ENCODE assay signal across 28 cellular contexts in the genomic region with DNA sequence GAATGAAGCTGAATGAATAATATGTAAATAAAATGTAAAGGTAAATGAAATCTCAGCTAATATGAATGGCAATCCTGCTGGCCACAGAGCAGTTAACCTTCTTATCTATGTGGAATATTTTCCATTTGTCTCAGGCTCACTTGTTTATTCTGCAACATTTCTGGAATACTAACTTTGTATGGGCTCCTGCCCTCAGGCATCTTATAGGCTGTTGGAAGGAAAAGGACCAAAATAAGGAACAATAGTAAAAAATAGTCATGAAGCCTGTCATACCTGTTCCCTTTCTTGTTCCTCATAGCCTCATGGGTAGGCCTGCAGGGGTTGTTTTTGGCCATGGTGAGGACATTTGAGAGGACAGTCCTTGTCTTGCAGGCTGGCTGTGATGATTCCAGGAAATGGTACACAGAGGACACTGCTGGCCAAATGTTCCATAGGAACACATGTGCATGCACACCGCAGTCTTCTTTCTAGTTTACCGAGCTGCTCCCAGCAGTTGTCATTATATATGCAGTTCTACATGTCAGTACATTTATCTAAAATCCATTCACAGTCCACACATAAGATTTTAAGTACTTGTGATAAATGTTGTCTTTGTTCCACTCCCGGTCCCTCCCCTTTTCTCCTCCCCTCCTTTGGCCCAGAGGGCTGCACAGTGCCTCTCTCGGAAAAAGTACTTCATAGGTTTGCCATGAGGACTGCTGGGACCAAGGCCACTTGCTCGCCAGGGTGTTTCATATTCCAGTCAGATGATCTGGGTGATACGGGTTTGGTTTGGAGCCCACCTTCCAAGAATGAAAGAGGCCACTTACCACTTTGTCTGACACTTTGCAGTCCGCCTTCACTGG. TPM values are rescaled to one million over a fixed set of nuclear protein-coding genes. Genes with fewer than 3 reads are reported as not detected.
DNase-seq lines count a peak whose midpoint lies in the region; ATAC-seq and TF ChIP-seq lines count a peak whose summit lies in the region.
"Had no signal": no experiment of that assay in that cellular context is flagged by ENCODE, and none has a peak within 500 bp of the region (broad histone marks: within the 10 kb centered on the region; RNA-seq: fewer than 3 reads in every experiment).

No MANE protein-coding gene starts in this region.

- H3K4me1 ChIP-seq in breast epithelium (no peaks in the 10 kb centered on the region), left ventricle myocardium inferior (peaks cover 71% of the 10 kb centered on the region)
- H3K4me1 ChIP-seq: uterus had no signal

- intact Hi-C loops in breast epithelium (cut with DNase I; ENCODE audit: low total_unique reads), result no loop called here
- intact Hi-C loops in MCF 10A (cut with micrococcal nuclease), result no loop called here
- intact Hi-C loops in left ventricle myocardium inferior (cut with micrococcal nuclease), result no loop called here

- TF ChIP-seq CTCF in breast epithelium (IDR thresholded peaks at IDR 0.05) (no peak), MCF 10A (IDR thresholded peaks at IDR 0.05; ENCODE audit: unreplicated experiment) (no peak), left ventricle myocardium inferior (IDR thresholded peaks at IDR 0.05; ENCODE audit: borderline replicate concordance) (no peak)

- no peaks in the 10 kb centered on the region for H3K9me3 Mint-ChIP-seq in MCF 10A (ENCODE audit: unreplicated experiment)
- H3K9me3 Mint-ChIP-seq in stimulated activated effector memory CD8-positive, alpha-beta T cell treated with anti-CD3 and anti-CD28 coated beads, Interleukin-12 subunit alpha, Interleukin-12 subunit beta, amount 100 ng/mL, for 72 hours, result no peaks in the 10 kb centered on the region
- no peaks in the 10 kb centered on the region for H3K9me3 Mint-ChIP-seq in effector memory CD8-positive, alpha-beta T cell
- H3K9me3 Mint-ChIP-seq: IgD-negative memory B cell had no signal

- H3K27me3 ChIP-seq in breast epithelium (no peaks in the 10 kb centered on the region), left ventricle myocardium inferior (ENCODE audit: low read depth) (no peaks in the 10 kb centered on the region)
- H3K27me3 ChIP-seq: BLaER1, cardiac muscle cell, uterus had no signal

- no peak overlapping the region for H3K4me3 ChIP-seq in breast epithelium
- no peak overlapping the region for H3K4me3 ChIP-seq in left ventricle myocardium inferior
- H3K4me3 ChIP-seq: BLaER1, cardiac muscle cell, uterus had no signal

- no peaks in the 10 kb centered on the region for H3K27me3 Mint-ChIP-seq in MCF 10A (ENCODE audit: insufficient read depth, unreplicated experiment)
- no peaks in the 10 kb centered on the region for H3K27me3 Mint-ChIP-seq in effector memory CD8-positive, alpha-beta T cell
- H3K27me3 Mint-ChIP-seq: IgD-negative memory B cell, T-helper 17 cell had no signal

- no peak overlapping the region for H3K27ac Mint-ChIP-seq in MCF 10A (ENCODE audit: low read depth, unreplicated experiment)
- peak overlapping the region; percentile 68 for H3K27ac Mint-ChIP-seq in stimulated activated effector memory CD8-positive, alpha-beta T cell treated with anti-CD3 and anti-CD28 coated beads, Interleukin-12 subunit alpha, Interleukin-12 subunit beta, amount 100 ng/mL, for 72 hours
- no peak overlapping the region for H3K27ac Mint-ChIP-seq in effector memory CD8-positive, alpha-beta T cell
- H3K27ac Mint-ChIP-seq: T-helper 17 cell had no signal

- in situ Hi-C loops in SK-MEL-5 (cut with HindIII; ENCODE audit: low pct_unique_long_range_greater_than_20kb, low sequenced_read_pairs), result no loop called here

- H3K4me1 Mint-ChIP-seq in MCF 10A (ENCODE audit: insufficient read depth, unreplicated experiment), result no peaks in the 10 kb centered on the region
- peaks cover 13% of the 10 kb centered on the region for H3K4me1 Mint-ChIP-seq in stimulated activated effector memory CD8-positive, alpha-beta T cell treated with anti-CD3 and anti-CD28 coated beads, Interleukin-12 subunit alpha, Interleukin-12 subunit beta, amount 100 ng/mL, for 72 hours
- peaks cover 10 to 12% of the 10 kb centered on the region in 2 donors for H3K4me1 Mint-ChIP-seq in effector memory CD8-positive, alpha-beta T cell (ENCODE audit: low read depth in 2 of 2)

- no peak overlapping the region for H3K4me3 Mint-ChIP-seq in MCF 10A (ENCODE audit: unreplicated experiment)
- no peak overlapping the region for H3K4me3 Mint-ChIP-seq in stimulated activated effector memory CD8-positive, alpha-beta T cell treated with anti-CD3 and anti-CD28 coated beads, Interleukin-12 subunit alpha, Interleukin-12 subunit beta, amount 100 ng/mL, for 72 hours
- no peak overlapping the region for H3K4me3 Mint-ChIP-seq in effector memory CD8-positive, alpha-beta T cell
- H3K4me3 Mint-ChIP-seq: IgD-negative memory B cell, T-helper 17 cell had no signal

- H3K27ac ChIP-seq in breast epithelium (peak overlapping the region; percentile 9 to 17), left ventricle myocardium inferior (replicated peaks) (peak overlapping the region; percentile 43)
- H3K27ac ChIP-seq: BLaER1, cardiac muscle cell, uterus had no signal

- CTCF ChIA-PET in MCF 10A (lab: Yijun Ruan, JAX), result interaction anchor here (0.7 to 1.4 kb wide), 3 partner anchors 13 to 246 kb away, joined by 3 read pairs; no protein-coding TSS in a partner anchor

- POLR2A ChIA-PET in MCF 10A (lab: Yijun Ruan, JAX), result interaction anchor here (1.0 to 2.3 kb wide), 2 partner anchors 8 to 14 kb away, joined by 4 to 7 read pairs; no protein-coding TSS in a partner anchor

- TF ChIP-seq POLR2A in breast epithelium (IDR thresholded peaks at IDR 0.05), result no peak

- no peak for ATAC-seq in stimulated activated effector memory CD8-positive, alpha-beta T cell treated with anti-CD3 and anti-CD28 coated beads, Interleukin-12 subunit alpha, Interleukin-12 subunit beta, amount 100 ng/mL, for 72 hours
- ATAC-seq in effector memory CD8-positive, alpha-beta T cell (replicated peaks), result no peak
- ATAC-seq: T-helper 17 cell had no signal

- no TSS peak for BruUV-seq in MCF 10A (replicated peaks; lab: Mats Ljungman, UMichigan)

- H3K36me3 Mint-ChIP-seq in MCF 10A (ENCODE audit: insufficient read depth, unreplicated experiment), result peaks cover 96% of the 10 kb centered on the region
- H3K36me3 Mint-ChIP-seq in stimulated activated effector memory CD8-positive, alpha-beta T cell treated with anti-CD3 and anti-CD28 coated beads, Interleukin-12 subunit alpha, Interleukin-12 subunit beta, amount 100 ng/mL, for 72 hours, result peaks cover 80% of the 10 kb centered on the region
- H3K36me3 Mint-ChIP-seq in effector memory CD8-positive, alpha-beta T cell (ENCODE audit: insufficient read depth), result peaks cover 62% of the 10 kb centered on the region

- no peak for DNase-seq in breast epithelium (ENCODE audit: low spot score in 2 of 2)
- DNase-seq in MCF 10A (ENCODE audit: unreplicated experiment), result no peak
- DNase-seq in SK-MEL-5 (ENCODE audit: low read depth, low spot score), result peak; percentile 14
- no peak for DNase-seq in left ventricle myocardium inferior
- no peak for DNase-seq in stimulated activated effector memory CD8-positive, alpha-beta T cell treated with anti-CD3 and anti-CD28 coated beads, Interleukin-12 subunit alpha, Interleukin-12 subunit beta, amount 100 ng/mL, for 72 hours (ENCODE audit: low spot score in 2 of 2)
- DNase-seq in ecto neural progenitor cell (ENCODE audit: low spot score), result no peak
- DNase-seq in effector memory CD8-positive, alpha-beta T cell, result no peak
- DNase-seq in mucosa of gallbladder (ENCODE audit: low spot score), result no peak
- DNase-seq: ACHN; activated CD4-positive, alpha-beta T cell treated with anti-CD3 and anti-CD28 coated beads for 4 hours; activated CD8-positive, alpha-beta memory T cell treated with anti-CD3 and anti-CD28 coated beads, Interleukin-2, amount 50 U/mL, for 48 hours; activated gamma-delta T cell treated with Interleukin-2 at 50 U/mL for 16 hours; amniotic stem cell; HCEC 1CT; mammary epithelial cell; NCI-H1092 treated with DMSO at 0.1 percent for 48 hours; NCI-H187 treated with DMSO at 0.1 percent for 48 hours; NCI-H69; SK-N-SH; small intestine; stimulated activated CD4-positive, alpha-beta T cell treated with anti-CD3 and anti-CD28 coated beads, Interleukin-2, amount 100 ng/mL, for 24 hours; T-helper 17 cell; uterus had no signal

- no peaks in the 10 kb centered on the region for H3K9me3 ChIP-seq in breast epithelium
- no peaks in the 10 kb centered on the region for H3K9me3 ChIP-seq in left ventricle myocardium inferior (replicated peaks)
- H3K9me3 ChIP-seq: BLaER1, SK-N-SH, uterus had no signal

- H3K36me3 ChIP-seq in breast epithelium (peaks cover 12% of the 10 kb centered on the region), left ventricle myocardium inferior (peaks cover 95% of the 10 kb centered on the region)
- H3K36me3 ChIP-seq: uterus had no signal

RNA-seq across cellular contexts. Expression of a gene that starts 15.2 kb away (rescaled TPM):
- total RNA-seq in breast epithelium (1 to 10 TPM in 2 of 3 donors, under 1 TPM in 1; 0.32 to 1.3 (median 1.3) TPM), MCF 10A (2022) (not detected in 2 replicates), left ventricle myocardium inferior (1.5 TPM), mucosa of gallbladder (3.5 TPM)
- total RNA-seq in SK-MEL-5 (2014; rRNA removed; shearing (Covaris generic)), result 0.11 TPM in 1 of 2 replicates, not detected in the other
- polyA plus RNA-seq in SK-MEL-5 (2015; cell fraction: cytosol; rRNA removed), result 0.71 and 0.92 TPM in 2 replicates
- 2.1 and 2.4 TPM in 2 replicates for polyA plus RNA-seq in SK-MEL-5 (2015; cell fraction: nucleus; rRNA removed)
- total RNA-seq: mammary epithelial cell, pulmonary artery endothelial cell, RPMI7951 had no signal
- polyA plus RNA-seq: IgD-negative memory B cell had no signal
